Comparison of ENCODE assay signal across 8 cellular contexts in the genomic region with DNA sequence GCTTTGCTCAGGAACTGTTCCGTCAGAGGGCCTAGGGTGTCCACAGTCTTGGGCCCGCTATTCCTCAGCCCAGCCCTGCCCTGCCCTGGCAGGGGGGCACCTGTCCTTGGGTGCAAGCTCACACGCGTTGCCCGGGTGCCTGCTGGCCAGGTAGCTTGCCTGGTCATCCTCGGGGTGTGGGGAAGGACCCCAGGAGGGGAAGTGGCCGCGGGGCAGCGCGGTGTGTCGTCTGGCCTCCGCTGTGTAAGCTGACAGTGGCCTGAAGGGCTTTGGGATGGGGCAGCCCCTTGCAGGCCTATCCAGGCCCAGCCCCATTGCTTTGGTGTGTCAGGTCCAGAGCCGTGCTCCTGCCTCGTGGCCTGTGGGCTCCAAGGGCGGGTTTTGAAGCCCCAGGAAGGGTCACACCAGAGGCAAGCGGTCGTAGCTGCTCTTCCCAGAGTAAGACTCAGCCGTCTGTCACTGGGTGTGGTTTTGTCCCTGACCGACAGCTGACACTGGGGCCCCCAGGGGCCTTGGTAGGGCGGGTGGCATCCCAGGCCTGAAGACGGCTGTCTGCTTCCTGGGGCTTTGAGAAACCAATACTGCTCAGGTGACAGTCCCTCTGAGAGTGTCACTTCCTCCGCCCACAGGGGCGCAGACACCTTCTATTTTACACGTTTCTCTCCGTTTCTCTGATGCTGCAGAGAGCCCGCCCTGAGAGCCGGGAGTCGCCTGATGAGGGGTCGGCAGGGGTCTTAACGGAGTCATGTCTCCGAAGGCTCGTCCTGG.
A peak's percentile ranks its signal among the peaks of the same experiment; 100 is the strongest.
DNase-seq lines count a peak whose midpoint lies in the region; ATAC-seq and TF ChIP-seq lines count a peak whose summit lies in the region.

No MANE protein-coding gene starts in this region.

- peak overlapping the region; percentile 61 for H3K4me3 ChIP-seq in GM06990 (replicated peaks; ENCODE audit: low read depth, low read length)
- no peak overlapping the region for H3K4me3 ChIP-seq in mucosa of descending colon

- peaks cover 13% of the 10 kb centered on the region for H3K4me1 ChIP-seq in mucosa of descending colon (ENCODE audit: low read depth)

- ATAC-seq in GM21737 (IDR thresholded peaks at IDR 0.05; ENCODE audit: unreplicated experiment): peak; percentile 63
- peak; percentile 73 for ATAC-seq in mucosa of descending colon

- TF ChIP-seq CTCF in GM06990 (IDR thresholded peaks at IDR 0.05; ENCODE audit: insufficient read depth, low read length, poor library complexity, severe bottlenecking) (no peak), mucosa of descending colon (IDR thresholded peaks at IDR 0.05) (no peak)

- intact Hi-C loops in mucosa of descending colon (cut with DNase I, micrococcal nuclease): no loop called here

- no peaks in the 10 kb centered on the region for H3K9me3 ChIP-seq in mucosa of descending colon

- H3K27me3 ChIP-seq in GM06990 (replicated peaks; ENCODE audit: control insufficient read depth, insufficient read depth, low read length): no peaks in the 10 kb centered on the region

- H3K36me3 ChIP-seq in GM06990 (ENCODE audit: control insufficient read depth, insufficient read depth, low read length) (peaks cover 5% of the 10 kb centered on the region), mucosa of descending colon (ENCODE audit: low read depth) (no peaks in the 10 kb centered on the region)

- DNase-seq in GM06990 (ENCODE audit: extremely low read depth, insufficient read length) (peak; percentile 85), MV-4-11 (lab: John Stamatoyannopoulos, UW) (peak; percentile 71), activated gamma-delta T cell (lab: John Stamatoyannopoulos, UW) (peak; percentile 69), mucosa of descending colon (peak; percentile 53 to 87 (median 69)), H4 (ENCODE audit: low spot score) (no peak), DMS53 treated with DMSO at 0.1 percent for 48 hours (lab: John Stamatoyannopoulos, UW; ENCODE audit: unreplicated experiment) (no peak)
- peak; percentile 62 to 88 (median 80) for DNase-seq in stimulated activated naive CD4-positive, alpha-beta T cell (lab: John Stamatoyannopoulos, UW)

Comparison
In these comparisons a context has a peak if more than half of its experiments do, and no peak if none do; other contexts are left out.
1. DNase-seq: peak in GM06990 (single experiment), MV-4-11 (single experiment), activated gamma-delta T cell (single experiment), mucosa of descending colon (3 of 3) and stimulated activated naive CD4-positive, alpha-beta T cell (6 of 6); none in H4 (single experiment) and DMS53 treated with DMSO at 0.1 percent for 48 hours (single experiment).